ENCODE assay signal across 8 cellular contexts in the genomic region with DNA sequence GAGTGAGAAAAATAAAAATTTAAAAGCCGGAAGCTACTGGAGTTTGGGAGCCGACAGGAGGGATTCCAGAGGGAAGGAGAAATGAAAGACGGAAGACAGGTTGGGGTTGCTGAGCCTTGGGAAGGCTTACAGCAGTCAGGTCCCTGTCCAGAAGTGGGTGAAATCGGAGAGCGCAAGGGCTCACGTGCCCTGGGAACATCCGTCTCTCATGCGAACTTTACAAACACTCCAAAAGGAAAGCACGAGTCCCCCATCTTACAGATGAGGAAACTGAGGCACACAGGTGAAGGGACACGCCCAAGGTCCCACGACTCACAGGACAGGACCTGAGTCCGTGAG. TPM values are rescaled to one million over a fixed set of nuclear protein-coding genes. Genes with fewer than 3 reads are reported as not detected.
DNase-seq lines count a peak whose midpoint lies in the region; ATAC-seq and TF ChIP-seq lines count a peak whose summit lies in the region.

No MANE protein-coding gene starts in this region.

- H3K27me3 ChIP-seq in mesenchymal stem cell (ENCODE audit: control insufficient read depth in 1 of 2, insufficient read depth in 1 of 2, low read length in 2 of 2), result no peaks in the 10 kb centered on the region

- H3K79me1 ChIP-seq in mesenchymal stem cell (replicated peaks; ENCODE audit: low read length, poor library complexity, severe bottlenecking), result peaks cover 11% of the 10 kb centered on the region

- peak overlapping the region in 1 of 2 experiments; percentile 24 for H3K4ac ChIP-seq in mesenchymal stem cell (ENCODE audit: low read depth in 1 of 2, low read length in 2 of 2)

- peak overlapping the region in 1 of 2 experiments; percentile 91 for H3K14ac ChIP-seq in mesenchymal stem cell (ENCODE audit: low read length in 2 of 2)

- H2BK120ac ChIP-seq in mesenchymal stem cell (ENCODE audit: low read depth, low read length), result no peak overlapping the region

- no peak overlapping the region for H3K27ac ChIP-seq in mesenchymal stem cell (ENCODE audit: low read length, poor library complexity, severe bottlenecking)

- H3K4me3 ChIP-seq in mesenchymal stem cell (ENCODE audit: insufficient read depth in 1 of 2, low read depth in 1 of 2, low read length in 2 of 2), result peak overlapping the region; percentile 78 to 82

- peak overlapping the region; percentile 78 for H4K8ac ChIP-seq in mesenchymal stem cell (ENCODE audit: low read length)

- H3K4me2 ChIP-seq in mesenchymal stem cell (ENCODE audit: low read length, poor library complexity, severe bottlenecking), result peak overlapping the region; percentile 89

- H3K4me3 Mint-ChIP-seq in activated T-cell treated with anti-CD3 and anti-CD28 coated beads, Interleukin-2, amount 50 U/mL, for 72 hours, result peak overlapping the region; percentile 78 to 79
- H3K4me3 Mint-ChIP-seq in brain (peak overlapping the region; percentile 80 to 89 (median 85)), type B pancreatic cell (peak overlapping the region; percentile 88)

- H3K36me3 Mint-ChIP-seq in activated T-cell treated with anti-CD3 and anti-CD28 coated beads, Interleukin-2, amount 50 U/mL, for 72 hours (ENCODE audit: insufficient read depth in 2 of 2), result no peaks in the 10 kb centered on the region
- H3K36me3 Mint-ChIP-seq in brain, result peaks cover 4% of the 10 kb centered on the region
- no peaks in the 10 kb centered on the region for H3K36me3 Mint-ChIP-seq in type B pancreatic cell

- peaks cover 29% of the 10 kb centered on the region for H3K4me1 ChIP-seq in mesenchymal stem cell (ENCODE audit: control insufficient read depth, insufficient read depth, low read depth, low read length)

- peak overlapping the region; percentile 2 for H2BK15ac ChIP-seq in mesenchymal stem cell (ENCODE audit: low read depth, poor library complexity, severe bottlenecking)

- WGBS in mesenchymal stem cell, result 44% methylated on average over 12 of the region's 12 CpGs

- H3K9ac ChIP-seq in mesenchymal stem cell (ENCODE audit: low read length), result peak overlapping the region; percentile 85

- H3K18ac ChIP-seq in mesenchymal stem cell (ENCODE audit: low read depth in 1 of 2, low read length in 2 of 2), result peak overlapping the region in 1 of 2 experiments; percentile 75

- H3K27ac Mint-ChIP-seq in activated T-cell treated with anti-CD3 and anti-CD28 coated beads, Interleukin-2, amount 50 U/mL, for 72 hours, result peak overlapping the region; percentile 36
- H3K27ac Mint-ChIP-seq in brain (peak overlapping the region in 4 of 5 experiments; percentile 11 to 80 (median 70)), type B pancreatic cell (no peak overlapping the region)

- H3K23ac ChIP-seq in mesenchymal stem cell (ENCODE audit: low read length in 2 of 2), result peak overlapping the region in 1 of 2 experiments; percentile 89

- peak overlapping the region in 1 of 2 experiments; percentile 83 for H2BK12ac ChIP-seq in mesenchymal stem cell (ENCODE audit: low read length in 2 of 2)

- no peak for TF ChIP-seq CTCF in brain (conservative IDR thresholded peaks at IDR 0.05)
- no peak for TF ChIP-seq CTCF in type B pancreatic cell (conservative IDR thresholded peaks at IDR 0.05)
- TF ChIP-seq CTCF in GM10266 (IDR thresholded peaks at IDR 0.05; ENCODE audit: control insufficient read depth, insufficient read depth, low read depth, missing control alignments), result no peak

- H4K91ac ChIP-seq in mesenchymal stem cell (ENCODE audit: low read length), result no peak overlapping the region

- H2AK5ac ChIP-seq in mesenchymal stem cell (ENCODE audit: low read length, severe bottlenecking), result peak overlapping the region; percentile 2

- no peak overlapping the region for H2AFZ ChIP-seq in mesenchymal stem cell (ENCODE audit: low read depth, low read length)

- DNase-seq in activated T-cell treated with anti-CD3 and anti-CD28 coated beads, Interleukin-2, amount 50 U/mL, for 72 hours, result no peak
- no peak for DNase-seq in activated T-cell treated with anti-CD3 and anti-CD28 coated beads, Interleukin-2, amount 50 U/mL, for 1 hour
- DNase-seq in mesenchymal stem cell (no peak), type B pancreatic cell (ENCODE audit: extremely low spot score, unreplicated experiment) (no peak), NCI-H1417 (lab: John Stamatoyannopoulos, UW) (no peak), NCI-H510A treated with DMSO at 0.1 percent for 48 hours (lab: John Stamatoyannopoulos, UW) (no peak), GM10266 (ENCODE audit: extremely low spot score) (no peak)

- no peaks in the 10 kb centered on the region for H3K9me3 ChIP-seq in mesenchymal stem cell (ENCODE audit: control insufficient read depth, low read length)

- H3K4me1 Mint-ChIP-seq in activated T-cell treated with anti-CD3 and anti-CD28 coated beads, Interleukin-2, amount 50 U/mL, for 72 hours (ENCODE audit: low read depth), result peaks cover 38% of the 10 kb centered on the region
- H3K4me1 Mint-ChIP-seq in brain (peaks cover 52% of the 10 kb centered on the region), type B pancreatic cell (ENCODE audit: unreplicated experiment) (peaks cover 29% of the 10 kb centered on the region)

- no peak overlapping the region for H2BK5ac ChIP-seq in mesenchymal stem cell (ENCODE audit: low read depth, low read length, poor library complexity, severe bottlenecking)

- H3K36me3 ChIP-seq in mesenchymal stem cell (ENCODE audit: control insufficient read depth in 1 of 2, insufficient read depth in 2 of 2, low read depth in 1 of 2, low read length in 2 of 2), result no peaks in the 10 kb centered on the region

- H3K9me3 Mint-ChIP-seq in activated T-cell treated with anti-CD3 and anti-CD28 coated beads, Interleukin-2, amount 50 U/mL, for 72 hours, result no peaks in the 10 kb centered on the region
- H3K9me3 Mint-ChIP-seq in brain (peaks cover 0 to 11% (median 0%) of the 10 kb centered on the region in 5 experiments), type B pancreatic cell (no peaks in the 10 kb centered on the region)

- H3K27me3 Mint-ChIP-seq in activated T-cell treated with anti-CD3 and anti-CD28 coated beads, Interleukin-2, amount 50 U/mL, for 72 hours (ENCODE audit: low read depth), result peaks cover 51% of the 10 kb centered on the region
- H3K27me3 Mint-ChIP-seq in brain (peaks cover 68% of the 10 kb centered on the region), type B pancreatic cell (peaks cover 39% of the 10 kb centered on the region)

- no peak for ATAC-seq in activated T-cell treated with anti-CD3 and anti-CD28 coated beads, Interleukin-2, amount 50 U/mL, for 72 hours (replicated peaks in 1 of 2)

RNA-seq across cellular contexts. Expression of gene OLFML2A, which starts 0.4 kb away (rescaled TPM):
- total RNA-seq in activated T-cell treated with anti-CD3 and anti-CD28 coated beads, Interleukin-2, amount 50 U/mL, for 72 hours, result not detected
- polyA plus RNA-seq in brain (ENCODE audit: insufficient read depth, low read depth, low replicate concordance), result 6.3 TPM
- polyA plus RNA-seq in mesenchymal stem cell (2013, experiment 1 of 2), result 14.3 TPM
- 14.4 TPM for polyA plus RNA-seq in mesenchymal stem cell (2013, experiment 2 of 2)
- total RNA-seq in type B pancreatic cell (ENCODE audit: low replicate concordance), result 6.3 and 10.8 TPM in 2 replicates

RNA-seq across cellular contexts. Expression of gene NR6A1, which starts 5.5 kb away (rescaled TPM):
- total RNA-seq in activated T-cell treated with anti-CD3 and anti-CD28 coated beads, Interleukin-2, amount 50 U/mL, for 72 hours, result 1 to 10 TPM; 2.9 to 4.0 TPM
- 0.53 TPM for polyA plus RNA-seq in brain (ENCODE audit: insufficient read depth, low read depth, low replicate concordance)
- 0.66 TPM for polyA plus RNA-seq in mesenchymal stem cell (2013, experiment 1 of 2)
- 0.74 TPM for polyA plus RNA-seq in mesenchymal stem cell (2013, experiment 2 of 2)
- total RNA-seq in type B pancreatic cell (ENCODE audit: low replicate concordance), result 6.5 and 10.0 TPM in 2 replicates
